ENCODE assay signal across 10 cellular contexts in the genomic region with DNA sequence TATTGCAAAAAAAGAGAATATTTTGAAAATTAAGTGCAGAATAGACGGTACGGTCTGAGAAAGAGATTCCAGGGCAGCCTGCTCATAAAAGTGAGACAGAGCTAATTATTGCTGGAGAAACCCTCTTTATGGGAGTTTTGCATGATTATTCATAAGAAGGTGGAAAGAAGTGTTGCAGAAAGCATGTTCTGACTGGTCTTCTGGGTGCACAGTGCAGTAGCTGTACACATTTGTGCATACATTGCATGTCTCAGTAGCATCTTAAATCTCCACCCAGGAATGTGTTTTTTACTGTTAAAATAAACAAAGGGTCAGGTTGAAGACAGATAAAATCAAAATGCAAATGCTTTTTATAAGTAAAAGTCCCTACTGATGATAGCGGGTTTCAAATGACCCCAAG.
A peak's percentile ranks its signal among the peaks of the same experiment; 100 is the strongest.
DNase-seq lines count a peak whose midpoint lies in the region; ATAC-seq lines count a peak whose summit lies in the region.
"Had no signal": no experiment of that assay in that cellular context is flagged by ENCODE, and none has a peak within 500 bp of the region (broad histone marks: within the 10 kb centered on the region; RNA-seq: fewer than 3 reads in every experiment).

No MANE protein-coding gene starts in this region.

- peak; percentile 48 for DNase-seq in activated naive CD4-positive, alpha-beta T cell treated with anti-CD3 and anti-CD28 coated beads for 36 hours
- DNase-seq in activated naive CD4-positive, alpha-beta T cell (lab: John Stamatoyannopoulos, UW) = no peak
- DNase-seq in NAMALWA (ENCODE audit: low spot score) (peak; percentile 2), NCI-H510A treated with DMSO at 0.1 percent for 48 hours (lab: John Stamatoyannopoulos, UW) (no peak), LoVo (ENCODE audit: low spot score) (no peak), mucosa of gallbladder (ENCODE audit: low spot score) (no peak)
- DNase-seq in stimulated activated naive B cell treated with anti-CD40 and anti-IgM and Interleukin-4, amounts not matched to agents 10 μg/mL and 1 μg/mL and 100 μg/mL, for 72 hours = no peak
- DNase-seq: AML-193, tibial artery had no signal

- intact Hi-C loops in activated naive CD4-positive, alpha-beta T cell treated with anti-CD3 and anti-CD28 coated beads for 36 hours (cut with micrococcal nuclease) = loop anchor here (1.0 to 5.0 kb wide), 3 partner anchors 53 to 321 kb away; no protein-coding TSS in a partner anchor

- ATAC-seq in HG02588 (IDR thresholded peaks at IDR 0.05; ENCODE audit: unreplicated experiment) = peak; percentile 89
- ATAC-seq in stimulated activated naive B cell treated with anti-CD40 and anti-IgM and Interleukin-4, amounts not matched to agents 10 μg/mL and 1 μg/mL and 100 μg/mL, for 72 hours (replicated peaks) = peak; percentile 34 to 79

- peaks cover 8% of the 10 kb centered on the region for H3K4me1 Mint-ChIP-seq in activated naive CD4-positive, alpha-beta T cell treated with anti-CD3 and anti-CD28 coated beads for 36 hours (ENCODE audit: low read depth)
- no peaks in the 10 kb centered on the region for H3K4me1 Mint-ChIP-seq in stimulated activated naive B cell treated with anti-CD40 and anti-IgM and Interleukin-4, amounts not matched to agents 10 μg/mL and 1 μg/mL and 100 μg/mL, for 72 hours

- no peaks in the 10 kb centered on the region for H3K9me3 Mint-ChIP-seq in activated naive CD4-positive, alpha-beta T cell treated with anti-CD3 and anti-CD28 coated beads for 36 hours
- no peaks in the 10 kb centered on the region for H3K9me3 Mint-ChIP-seq in stimulated activated naive B cell treated with anti-CD40 and anti-IgM and Interleukin-4, amounts not matched to agents 10 μg/mL and 1 μg/mL and 100 μg/mL, for 72 hours

- no peak overlapping the region for H3K27ac Mint-ChIP-seq in activated naive CD4-positive, alpha-beta T cell treated with anti-CD3 and anti-CD28 coated beads for 36 hours
- H3K27ac Mint-ChIP-seq in stimulated activated naive B cell treated with anti-CD40 and anti-IgM and Interleukin-4, amounts not matched to agents 10 μg/mL and 1 μg/mL and 100 μg/mL, for 72 hours = no peak overlapping the region

- H3K36me3 Mint-ChIP-seq in activated naive CD4-positive, alpha-beta T cell treated with anti-CD3 and anti-CD28 coated beads for 36 hours (ENCODE audit: low read depth) = no peaks in the 10 kb centered on the region
- no peaks in the 10 kb centered on the region for H3K36me3 Mint-ChIP-seq in stimulated activated naive B cell treated with anti-CD40 and anti-IgM and Interleukin-4, amounts not matched to agents 10 μg/mL and 1 μg/mL and 100 μg/mL, for 72 hours

- H3K4me3 Mint-ChIP-seq in activated naive CD4-positive, alpha-beta T cell treated with anti-CD3 and anti-CD28 coated beads for 36 hours = no peak overlapping the region
- no peak overlapping the region for H3K4me3 Mint-ChIP-seq in stimulated activated naive B cell treated with anti-CD40 and anti-IgM and Interleukin-4, amounts not matched to agents 10 μg/mL and 1 μg/mL and 100 μg/mL, for 72 hours

- CTCF ChIA-PET in activated naive CD4-positive, alpha-beta T cell treated with anti-CD3 and anti-CD28 coated beads for 36 hours (lab: Charles Lee) = interaction anchor here (0.8 to 1.3 kb wide), 2 partner anchors 88 to 95 kb away, joined by 3 read pairs; no protein-coding TSS in a partner anchor

- H3K27me3 Mint-ChIP-seq in activated naive CD4-positive, alpha-beta T cell treated with anti-CD3 and anti-CD28 coated beads for 36 hours (ENCODE audit: low read depth) = no peaks in the 10 kb centered on the region
- no peaks in the 10 kb centered on the region for H3K27me3 Mint-ChIP-seq in stimulated activated naive B cell treated with anti-CD40 and anti-IgM and Interleukin-4, amounts not matched to agents 10 μg/mL and 1 μg/mL and 100 μg/mL, for 72 hours

Comparison
In these comparisons a context has a peak if more than half of its experiments do, and no peak if none do; other contexts are left out.
1. DNase-seq: peak in activated naive CD4-positive, alpha-beta T cell treated with anti-CD3 and anti-CD28 coated beads for 36 hours (single experiment) and NAMALWA (single experiment); none in activated naive CD4-positive, alpha-beta T cell (0 of 4), stimulated activated naive B cell treated with anti-CD40 and anti-IgM and Interleukin-4, amounts not matched to agents 10 μg/mL and 1 μg/mL and 100 μg/mL, for 72 hours (single experiment), NCI-H510A treated with DMSO at 0.1 percent for 48 hours (single experiment), LoVo (single experiment) and mucosa of gallbladder (single experiment).